1 cellular context compared by ENCODE assay signal in the genomic region with DNA sequence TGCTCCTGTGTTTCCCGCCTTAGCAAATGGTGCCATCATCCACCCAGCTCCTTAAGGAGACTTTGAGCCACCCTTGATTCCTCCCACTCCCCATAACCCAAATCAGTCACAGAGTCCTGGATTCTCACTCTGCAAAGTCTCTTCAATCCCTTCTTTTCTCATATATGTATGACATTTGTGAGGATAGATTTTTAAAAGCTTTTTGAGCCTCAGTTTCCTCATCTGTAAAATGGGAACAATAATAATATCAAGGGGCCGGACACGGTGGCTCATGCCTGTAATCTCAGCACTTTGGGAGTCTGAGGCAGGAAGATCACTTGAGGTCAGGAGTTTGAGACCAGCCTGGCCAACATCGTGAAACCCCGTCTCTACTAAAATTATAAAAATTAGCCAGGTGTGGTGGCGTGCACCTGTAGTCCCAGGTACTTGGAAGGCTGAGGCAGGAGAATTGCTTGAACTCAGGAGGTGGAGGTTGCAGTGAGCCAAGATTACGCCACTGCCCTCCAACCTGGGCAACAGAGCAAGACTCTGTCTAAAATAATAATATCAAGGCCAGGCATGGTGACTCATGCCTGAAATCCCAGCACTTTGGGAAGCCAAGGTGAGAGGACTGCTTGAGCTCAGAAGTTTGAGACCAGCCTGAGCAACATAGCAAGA.
TF ChIP-seq lines count a peak whose summit lies in the region.

No MANE protein-coding gene starts in this region.

TF ChIP-seq in HepG2, 621 proteins besides CTCF, POLR2A, EP300 and RAD21:
- TF ChIP-seq CHD4 (IDR thresholded peaks at IDR 0.05; ENCODE audit: borderline replicate concordance, low read length) (peak; percentile 44; the same call in 1 of the 2 replicates), ZNF121 (CRISPR knock-in tag; IDR thresholded peaks at IDR 0.05) (peak; percentile 54; the same call in 1 of the 2 replicates), FOSL2 (CRISPR knock-in tag; IDR thresholded peaks at IDR 0.05) (peak; percentile 41; the same call in 1 of the 2 replicates), ZNF629 (CRISPR knock-in tag; conservative IDR thresholded peaks at IDR 0.05) (peak; percentile 55)
